Comparison of ENCODE assay signal across 8 cellular contexts in genomic region chr5:141513627-141514329, GRCh38. TPM values are rescaled to one million over a fixed set of nuclear protein-coding genes. Genes with fewer than 3 reads are reported as not detected.
DNase-seq lines count a peak whose midpoint lies in the region; ATAC-seq and TF ChIP-seq lines count a peak whose summit lies in the region.

No MANE protein-coding gene starts in this region.

- no peak overlapping the region for H3K9ac ChIP-seq in trophoblast cell (ENCODE audit: low read length)

- H3K4me3 ChIP-seq in left ventricle myocardium inferior (peak overlapping the region; percentile 69), trophoblast cell (ENCODE audit: low read depth, low read length) (no peak overlapping the region), upper lobe of left lung (peak overlapping the region; percentile 37 to 60 (median 48))

- H3K27ac ChIP-seq in left ventricle myocardium inferior (replicated peaks) (peak overlapping the region; percentile 90), trophoblast cell (ENCODE audit: low read depth, low read length) (peak overlapping the region; percentile 99), upper lobe of left lung (peak overlapping the region; percentile 79 to 92 (median 88))

- H3K18ac ChIP-seq in trophoblast cell (ENCODE audit: low read length), result peak overlapping the region; percentile 88

- peaks cover 23% of the 10 kb centered on the region for H3K79me2 ChIP-seq in trophoblast cell (ENCODE audit: control insufficient read depth, insufficient read depth, low read length, poor library complexity)

- peak overlapping the region; percentile 74 for H2AFZ ChIP-seq in trophoblast cell (ENCODE audit: insufficient read depth, low read length, poor library complexity)

- no CpG with 5 or more reads among the region's 29 CpGs for WGBS in trophoblast cell (ENCODE audit: extremely low coverage, insufficient coverage, insufficient read length)
- WGBS in upper lobe of left lung, 2 donors, result 17 to 23% methylated on average over 20 to 28 of the region's 29 CpGs

- no peak for TF ChIP-seq EP300 in upper lobe of left lung (IDR thresholded peaks at IDR 0.05)

- H3K14ac ChIP-seq in trophoblast cell (ENCODE audit: low read length), result peak overlapping the region; percentile 96

- no peaks in the 10 kb centered on the region for H3K27me3 ChIP-seq in left ventricle myocardium inferior (ENCODE audit: low read depth)
- no peaks in the 10 kb centered on the region for H3K27me3 ChIP-seq in trophoblast cell (ENCODE audit: insufficient read depth, low read length)
- no peaks in the 10 kb centered on the region for H3K27me3 ChIP-seq in upper lobe of left lung

- H3K23ac ChIP-seq in trophoblast cell (ENCODE audit: low read length), result no peak overlapping the region

- ATAC-seq in GM18511 (IDR thresholded peaks at IDR 0.05; ENCODE audit: unreplicated experiment) (peak; percentile 45), HG03354 (IDR thresholded peaks at IDR 0.05; ENCODE audit: poor library complexity, severe bottlenecking, unreplicated experiment) (peak; percentile 26), SK-N-SH treated with all-trans-retinoic acid at 6 μM for 48 hours (peak; percentile 55), upper lobe of left lung (ENCODE audit: low FRiP score in 2 of 2) (peak; percentile 47 to 56)

- peak overlapping the region; percentile 38 for H2BK12ac ChIP-seq in trophoblast cell (ENCODE audit: low read length)

- H3K36me3 ChIP-seq in left ventricle myocardium inferior, result peaks cover 39% of the 10 kb centered on the region
- H3K36me3 ChIP-seq in trophoblast cell (ENCODE audit: control insufficient read depth in 1 of 2, insufficient read depth in 2 of 2, low read length in 2 of 2), result peaks cover 24 to 31% of the 10 kb centered on the region in 2 experiments
- peaks cover 2 to 56% (median 19%) of the 10 kb centered on the region in 4 donors for H3K36me3 ChIP-seq in upper lobe of left lung

- H4K91ac ChIP-seq in trophoblast cell (ENCODE audit: low read depth, low read length), result peak overlapping the region; percentile 99

- peaks cover 78% of the 10 kb centered on the region for H3K79me1 ChIP-seq in trophoblast cell (ENCODE audit: low read length)

- peak overlapping the region; percentile 60 for H2AK5ac ChIP-seq in trophoblast cell (ENCODE audit: low read length)

- TF ChIP-seq CTCF in left ventricle myocardium inferior (IDR thresholded peaks at IDR 0.05; ENCODE audit: borderline replicate concordance) (no peak), upper lobe of left lung (IDR thresholded peaks at IDR 0.05) (no peak)

- peaks cover 80% of the 10 kb centered on the region for H3K4me1 ChIP-seq in left ventricle myocardium inferior
- peaks cover 68 to 70% of the 10 kb centered on the region in 2 experiments for H3K4me1 ChIP-seq in trophoblast cell (ENCODE audit: control insufficient read depth in 1 of 2, insufficient read depth in 2 of 2, low read length in 2 of 2)
- H3K4me1 ChIP-seq in upper lobe of left lung, result peaks cover 51 to 67% (median 58%) of the 10 kb centered on the region in 4 donors

- H4K12ac ChIP-seq in trophoblast cell (ENCODE audit: low read depth, low read length), result peak overlapping the region; percentile 82

- intact Hi-C loops in left ventricle myocardium inferior (cut with micrococcal nuclease), result no loop called here

- TF ChIP-seq POLR2A in upper lobe of left lung (IDR thresholded peaks at IDR 0.05), result peak in 1 of 4 donors; percentile 14

- peak overlapping the region; percentile 77 for H4K8ac ChIP-seq in trophoblast cell (ENCODE audit: low read depth, low read length)

- peak overlapping the region; percentile 99 for H2BK5ac ChIP-seq in trophoblast cell (ENCODE audit: low read depth, low read length, poor library complexity)

- H2BK120ac ChIP-seq in trophoblast cell (ENCODE audit: insufficient read depth, low read length, poor library complexity), result peak overlapping the region; percentile 99

- H3K9me3 ChIP-seq in left ventricle myocardium inferior (replicated peaks) (no peaks in the 10 kb centered on the region), trophoblast cell (ENCODE audit: insufficient read depth, low read depth, low read length) (no peaks in the 10 kb centered on the region), upper lobe of left lung (no peaks in the 10 kb centered on the region)

- peak overlapping the region; percentile 93 for H3K4ac ChIP-seq in trophoblast cell (ENCODE audit: low read depth, low read length)

- peak in 52 of 56 donors; percentile 36 to 92 (median 81) for DNase-seq in amygdala (lab: John Stamatoyannopoulos, UW)
- peak; percentile 82 for DNase-seq in left ventricle myocardium inferior
- peak; percentile 24 to 43 for DNase-seq in trophoblast cell
- peak; percentile 70 to 87 for DNase-seq in upper lobe of left lung
- no peak for DNase-seq in NCI-H510A treated with DMSO at 0.1 percent for 48 hours (lab: John Stamatoyannopoulos, UW)

- peak overlapping the region; percentile 65 for H3K4me2 ChIP-seq in trophoblast cell (ENCODE audit: low read length)

TF ChIP-seq in SK-N-SH treated with all-trans-retinoic acid at 6 μM for 48 hours, 23 proteins besides CTCF, POLR2A, EP300 and RAD21:
- TF ChIP-seq SNAI2 (CRISPR knock-in tag; IDR thresholded peaks at IDR 0.05) (no peak), PATZ1 (CRISPR knock-in tag; IDR thresholded peaks at IDR 0.05; ENCODE audit: borderline replicate concordance) (0 out of 2 replicates have a peak, but pooled peaks have one; percentile 15), POU6F1 (CRISPR knock-in tag; IDR thresholded peaks at IDR 0.05; ENCODE audit: borderline replicate concordance, low read depth) (no peak), ZNF70 (CRISPR knock-in tag; IDR thresholded peaks at IDR 0.05) (0 out of 2 replicates have a peak, but pooled peaks have one; percentile 3), ZFP30 (CRISPR knock-in tag; IDR thresholded peaks at IDR 0.05) (no peak), ZFP3 (CRISPR knock-in tag; IDR thresholded peaks at IDR 0.05) (peak; percentile 7; the same call in 1 of the 2 replicates)

RNA-seq across cellular contexts. Expression of gene PCDHGC5, which starts 24.9 kb away (rescaled TPM):
- total RNA-seq in left ventricle myocardium inferior (2.9 TPM), upper lobe of left lung (10 to 100 TPM in 1 of 6 donors, 1 to 10 TPM in 3, under 1 TPM in 2; 0.61 to 11.5 (median 1.4) TPM)
- 0.85 and 0.88 TPM in 2 replicates for polyA plus RNA-seq in trophoblast cell (2013)

RNA-seq across cellular contexts. Expression of gene PCDHGC4, which starts 28.9 kb away (rescaled TPM):
- total RNA-seq in left ventricle myocardium inferior, result 1.8 TPM
- 2.5 and 3.3 TPM in 2 replicates for polyA plus RNA-seq in trophoblast cell (2013)
- total RNA-seq in upper lobe of left lung, result 10 to 100 TPM in 1 of 6 donors, 1 to 10 TPM in 4, under 1 TPM in 1; 0.69 to 24.7 (median 1.8) TPM

RNA-seq across cellular contexts. Expression of gene PCDHGC3, which starts 38.0 kb away (rescaled TPM):
- 15.6 TPM for total RNA-seq in left ventricle myocardium inferior
- 129 and 131 TPM in 2 replicates for polyA plus RNA-seq in trophoblast cell (2013)
- 100 to 1,000 TPM in 1 of 6 donors, 10 to 100 TPM in 5; 26.4 to 116 (median 50.1) TPM for total RNA-seq in upper lobe of left lung
